Comparison of ENCODE assay signal across 10 cellular contexts in the genomic region with DNA sequence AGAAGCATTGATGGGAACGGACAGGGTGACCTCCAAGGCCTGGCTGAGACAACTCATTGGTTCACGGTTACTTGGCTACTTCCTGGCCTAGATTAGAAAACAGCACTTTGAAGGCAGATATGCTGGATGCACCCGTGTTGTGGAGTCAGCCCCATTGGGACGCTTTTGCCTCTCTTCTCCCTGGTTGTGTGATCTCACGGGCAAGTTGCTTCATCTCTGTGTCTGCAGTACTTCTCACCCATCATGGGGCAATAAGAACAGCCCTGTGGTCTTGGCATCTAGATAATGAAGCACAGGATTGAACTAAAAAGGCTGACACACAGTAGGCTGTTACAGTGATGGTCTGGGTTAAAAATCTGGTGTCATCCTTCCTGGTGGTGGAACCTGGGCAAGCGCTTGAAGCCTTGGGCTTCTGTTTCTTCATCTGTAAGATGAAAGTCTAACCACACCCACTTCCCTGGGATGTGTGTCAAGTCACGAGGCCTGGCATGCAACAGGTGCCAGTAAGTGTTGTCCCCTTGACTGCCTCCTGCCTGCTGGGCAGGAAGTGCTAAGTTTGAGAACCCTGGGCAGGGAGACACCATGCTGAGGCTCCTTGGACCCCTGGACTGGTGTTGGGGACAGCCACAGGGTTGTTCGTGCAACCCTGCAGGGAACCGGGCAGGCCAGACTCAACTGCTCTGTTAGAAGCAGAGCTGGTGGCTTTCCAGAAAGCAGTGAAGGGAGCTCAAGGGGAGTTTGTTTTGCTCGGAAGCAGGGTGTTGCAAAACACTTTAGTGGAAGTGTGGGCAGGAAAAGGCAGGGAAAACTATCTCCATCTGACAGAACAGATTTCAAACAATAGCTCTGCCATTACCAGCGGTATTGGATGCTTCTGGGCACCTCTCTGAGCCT. TPM values are rescaled to one million over a fixed set of nuclear protein-coding genes. Genes with fewer than 3 reads are reported as not detected.
DNase-seq lines count a peak whose midpoint lies in the region; TF ChIP-seq lines count a peak whose summit lies in the region.
"Had no signal": no experiment of that assay in that cellular context is flagged by ENCODE, and none has a peak within 500 bp of the region (broad histone marks: within the 10 kb centered on the region; RNA-seq: fewer than 3 reads in every experiment).

No MANE protein-coding gene starts in this region.

- H3K4me3 ChIP-seq in lower leg skin (ENCODE audit: low read depth, poor library complexity, severe bottlenecking): no peak overlapping the region
- no peak overlapping the region for H3K4me3 ChIP-seq in uterus

- no peak overlapping the region for H3K27ac ChIP-seq in uterus

- H3K36me3 ChIP-seq in uterus: no peaks in the 10 kb centered on the region

- 54 to 55% methylated on average over 11 of the region's 11 CpGs for WGBS in lower leg skin, 2 donors

- TF ChIP-seq CTCF in lower leg skin (IDR thresholded peaks at IDR 0.05) (no peak), uterus (IDR thresholded peaks at IDR 0.05) (no peak)

- intact Hi-C loops in lower leg skin (cut with DNase I; ENCODE audit: low total_unique reads) (no loop called here), uterus (cut with DNase I; ENCODE audit: low total_unique reads) (loop anchor here (10.0 kb wide), 1 partner anchor 154 kb away; a partner anchor contains a TSS)

- peak; percentile 20 for DNase-seq in AG20443 (ENCODE audit: low spot score)
- DNase-seq in HUDEP-2 (lab: John Stamatoyannopoulos, UW; ENCODE audit: unreplicated experiment in 76 of 76): peak in 71 of 76 experiments; percentile 20 to 86 (median 62)
- DNase-seq in activated T-cell treated with anti-CD3 and anti-CD28 coated beads, Interleukin-2, amount 50 U/mL, for 48 hours: peak; percentile 46 to 55
- DNase-seq in lower leg skin (ENCODE audit: low spot score in 2 of 2): peak; percentile 75 to 93
- no peak for DNase-seq in activated gamma-delta T cell treated with Interleukin-2 at 50 U/mL for 16 hours
- DNase-seq in NCI-H1436 treated with DMSO at 0.1 percent for 48 hours (lab: John Stamatoyannopoulos, UW): no peak
- DNase-seq in NCI-H2029 treated with DMSO at 0.1 percent for 48 hours (lab: John Stamatoyannopoulos, UW): no peak
- no peak for DNase-seq in uterus
- DNase-seq: retina, substantia nigra had no signal

- peaks cover 0 to 13% of the 10 kb centered on the region in 2 donors for H3K4me1 ChIP-seq in uterus

- no peaks in the 10 kb centered on the region for H3K9me3 ChIP-seq in uterus

- H3K27me3 ChIP-seq in uterus: no peaks in the 10 kb centered on the region

- TF ChIP-seq POLR2A in lower leg skin (IDR thresholded peaks at IDR 0.05): no peak
- TF ChIP-seq POLR2A in uterus (IDR thresholded peaks at IDR 0.05): no peak

RNA-seq across cellular contexts. Expression of a gene that starts 6.0 kb away (rescaled TPM):
- total RNA-seq in lower leg skin (10 to 100 TPM; 54.1 to 64.1 (median 55.2) TPM), uterus (10 to 100 TPM in 3 of 4 donors, 1 to 10 TPM in 1; 3.3 to 37.0 (median 12.5) TPM)

RNA-seq across cellular contexts. Expression of a gene that starts 25.3 kb away (rescaled TPM):
- total RNA-seq in lower leg skin (10 to 100 TPM; 12.3 to 18.8 (median 16.0) TPM), uterus (1 to 10 TPM; 2.1 to 4.9 (median 3.8) TPM)

Comparison
In these comparisons a context has a peak if more than half of its experiments do, and no peak if none do; other contexts are left out.
1. DNase-seq: peak in AG20443 (single experiment), HUDEP-2 (71 of 76), activated T-cell treated with anti-CD3 and anti-CD28 coated beads, Interleukin-2, amount 50 U/mL, for 48 hours (2 of 2) and lower leg skin (2 of 2); none in activated gamma-delta T cell treated with Interleukin-2 at 50 U/mL for 16 hours (single experiment), NCI-H1436 treated with DMSO at 0.1 percent for 48 hours (single experiment), NCI-H2029 treated with DMSO at 0.1 percent for 48 hours (single experiment) and uterus (0 of 2).